28 cellular contexts compared by ENCODE assay signal in genomic region chr9:129682381-129682780, GRCh38. TPM values are rescaled to one million over a fixed set of nuclear protein-coding genes. Genes with fewer than 3 reads are reported as not detected.
"Had no signal": no experiment of that assay in that cellular context is flagged by ENCODE, and none has a peak within 500 bp of the region (broad histone marks: within the 10 kb centered on the region; RNA-seq: fewer than 3 reads in every experiment).

No MANE protein-coding gene starts in this region.

- H3K27ac ChIP-seq: pancreas, prostate gland, thyroid gland, VCaP had no signal

- H3K4me1 Mint-ChIP-seq: activated naive CD4-positive, alpha-beta T cell treated with anti-CD3 and anti-CD28 coated beads, Interleukin-2, amount 50 U/mL, for 24 hours; activated naive CD8-positive, alpha-beta T cell treated with anti-CD3 and anti-CD28 coated beads, Interleukin-2, amount 50 U/mL, for 24 hours; immature natural killer cell; stimulated activated effector memory CD8-positive, alpha-beta T cell treated with anti-CD3 and anti-CD28 coated beads, Interleukin-12 subunit alpha, Interleukin-12 subunit beta, amount 100 ng/mL, for 72 hours; stimulated activated naive CD8-positive, alpha-beta T cell treated with anti-CD3 and anti-CD28 coated beads, Interleukin-15, amount 100 ng/mL, for 72 hours had no signal

- H3K4me3 Mint-ChIP-seq: activated naive CD4-positive, alpha-beta T cell treated with anti-CD3 and anti-CD28 coated beads, Interleukin-2, amount 50 U/mL, for 24 hours; activated naive CD8-positive, alpha-beta T cell treated with anti-CD3 and anti-CD28 coated beads, Interleukin-2, amount 50 U/mL, for 24 hours; immature natural killer cell; natural killer cell treated with Interleukin-12 subunit alpha and Interleukin-12 subunit beta and Interleukin-15 and Interleukin-18, amount 100 ng/mL, for 72 hours; stimulated activated effector memory CD8-positive, alpha-beta T cell treated with anti-CD3 and anti-CD28 coated beads, Interleukin-12 subunit alpha, Interleukin-12 subunit beta, amount 100 ng/mL, for 72 hours; stimulated activated naive CD8-positive, alpha-beta T cell treated with anti-CD3 and anti-CD28 coated beads, Interleukin-15, amount 100 ng/mL, for 72 hours had no signal

- H3K9me3 Mint-ChIP-seq: activated naive CD4-positive, alpha-beta T cell treated with anti-CD3 and anti-CD28 coated beads, Interleukin-2, amount 50 U/mL, for 24 hours; activated naive CD8-positive, alpha-beta T cell treated with anti-CD3 and anti-CD28 coated beads, Interleukin-2, amount 50 U/mL, for 24 hours; immature natural killer cell; natural killer cell treated with Interleukin-12 subunit alpha and Interleukin-12 subunit beta and Interleukin-15 and Interleukin-18, amount 100 ng/mL, for 72 hours; stimulated activated effector memory CD8-positive, alpha-beta T cell treated with anti-CD3 and anti-CD28 coated beads, Interleukin-12 subunit alpha, Interleukin-12 subunit beta, amount 100 ng/mL, for 72 hours; stimulated activated naive CD8-positive, alpha-beta T cell treated with anti-CD3 and anti-CD28 coated beads, Interleukin-15, amount 100 ng/mL, for 72 hours had no signal

- H3K27ac Mint-ChIP-seq: activated naive CD4-positive, alpha-beta T cell treated with anti-CD3 and anti-CD28 coated beads, Interleukin-2, amount 50 U/mL, for 24 hours; activated naive CD8-positive, alpha-beta T cell treated with anti-CD3 and anti-CD28 coated beads, Interleukin-2, amount 50 U/mL, for 24 hours; immature natural killer cell; natural killer cell treated with Interleukin-12 subunit alpha and Interleukin-12 subunit beta and Interleukin-15 and Interleukin-18, amount 100 ng/mL, for 72 hours; stimulated activated effector memory CD8-positive, alpha-beta T cell treated with anti-CD3 and anti-CD28 coated beads, Interleukin-12 subunit alpha, Interleukin-12 subunit beta, amount 100 ng/mL, for 72 hours; stimulated activated naive CD8-positive, alpha-beta T cell treated with anti-CD3 and anti-CD28 coated beads, Interleukin-15, amount 100 ng/mL, for 72 hours had no signal

- H3K27me3 ChIP-seq: pancreas, thyroid gland had no signal

- DNase-seq: activated CD4-positive, alpha-beta T cell treated with anti-CD3 and anti-CD28 coated beads for 4 hours; activated CD4-positive, alpha-beta T cell treated with anti-CD3 and anti-CD28 coated beads, Interleukin-2, amount 50 U/mL, for 4 hours; activated CD8-positive, alpha-beta memory T cell treated with anti-CD3 and anti-CD28 coated beads, Interleukin-2, amount 50 U/mL, for 4 hours; activated naive CD8-positive, alpha-beta T cell treated with anti-CD3 and anti-CD28 coated beads, Interleukin-2, amount 50 U/mL, for 24 hours; activated T-cell treated with anti-CD3 and anti-CD28 coated beads, Interleukin-2, amount 50 U/mL, for 1 hour; effector CD8-positive, alpha-beta T cell; erythroblast; foreskin fibroblast; head of caudate nucleus; hippocampal formation; immature natural killer cell; kidney; mesenchymal stem cell; pancreas; retina; stimulated activated CD4-positive, alpha-beta T cell treated with anti-CD3 and anti-CD28 coated beads, Interleukin-4, amount 100 ng/mL, for 24 hours; stimulated activated naive CD8-positive, alpha-beta T cell treated with anti-CD3 and anti-CD28 coated beads, Interleukin-15, amount 100 ng/mL, for 72 hours; substantia nigra; thyroid gland had no signal

- ATAC-seq: activated naive CD8-positive, alpha-beta T cell treated with anti-CD3 and anti-CD28 coated beads, Interleukin-2, amount 50 U/mL, for 24 hours; natural killer cell treated with Interleukin-12 subunit alpha and Interleukin-12 subunit beta and Interleukin-15 and Interleukin-18, amount 100 ng/mL, for 72 hours; pancreas; sciatic nerve; stimulated activated effector memory CD8-positive, alpha-beta T cell treated with anti-CD3 and anti-CD28 coated beads, Interleukin-12 subunit alpha, Interleukin-12 subunit beta, amount 100 ng/mL, for 72 hours; stimulated activated naive CD8-positive, alpha-beta T cell treated with anti-CD3 and anti-CD28 coated beads, Interleukin-15, amount 100 ng/mL, for 72 hours had no signal

- H3K4me3 ChIP-seq: pancreas, prostate gland, skin epidermis, thyroid gland had no signal

- H3K9me3 ChIP-seq: pancreas, prostate gland, thyroid gland had no signal

- H3K4me1 ChIP-seq: pancreas, prostate gland, thyroid gland had no signal

- H3K36me3 ChIP-seq: pancreas, prostate gland, thyroid gland had no signal

- H3K36me3 Mint-ChIP-seq: activated naive CD4-positive, alpha-beta T cell treated with anti-CD3 and anti-CD28 coated beads, Interleukin-2, amount 50 U/mL, for 24 hours; immature natural killer cell; natural killer cell treated with Interleukin-12 subunit alpha and Interleukin-12 subunit beta and Interleukin-15 and Interleukin-18, amount 100 ng/mL, for 72 hours; stimulated activated effector memory CD8-positive, alpha-beta T cell treated with anti-CD3 and anti-CD28 coated beads, Interleukin-12 subunit alpha, Interleukin-12 subunit beta, amount 100 ng/mL, for 72 hours had no signal

RNA-seq across cellular contexts. Expression of gene PRRX2, which starts 16.9 kb away (rescaled TPM):
- total RNA-seq: mononuclear cell; myocyte; natural killer cell treated with Interleukin-12 subunit alpha and Interleukin-12 subunit beta and Interleukin-15 and Interleukin-18, amount 100 ng/mL, for 72 hours had no signal
